Comparison of ENCODE assay signal across 8 cellular contexts in the genomic region with DNA sequence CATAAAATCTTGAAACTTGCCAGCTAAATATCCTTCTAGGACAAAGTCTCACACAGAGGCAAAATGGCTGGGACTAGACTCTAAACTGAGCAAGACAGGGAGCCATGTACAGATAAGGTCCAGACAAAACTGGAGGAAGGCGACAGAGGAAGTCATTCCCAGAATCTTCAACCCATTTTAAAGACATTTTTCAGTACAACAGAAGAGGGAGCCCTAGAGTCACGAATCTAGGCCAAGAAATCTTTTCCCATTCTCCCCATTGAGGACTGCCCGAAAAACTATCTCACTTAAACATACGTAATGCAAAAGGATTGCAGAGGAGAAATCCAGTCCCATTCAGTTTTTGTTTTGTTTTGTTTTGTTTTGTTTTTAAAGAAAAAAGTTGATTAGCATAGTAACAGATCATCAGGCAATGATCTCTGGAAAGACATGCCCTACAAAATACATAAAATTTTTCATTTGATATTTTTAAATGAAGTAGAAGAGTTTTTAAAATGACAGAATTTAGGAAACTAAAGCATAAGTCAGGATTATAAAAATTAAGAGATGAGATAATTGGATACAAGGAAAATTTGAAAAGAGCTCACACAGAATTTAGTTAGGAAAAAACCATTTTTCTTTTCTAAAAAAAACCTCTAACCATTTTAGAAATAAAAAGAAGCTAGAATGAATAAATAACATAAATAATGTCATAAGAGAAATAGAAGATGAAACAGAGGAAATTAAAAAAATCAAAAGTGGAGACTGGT. TPM values are rescaled to one million over a fixed set of nuclear protein-coding genes. Genes with fewer than 3 reads are reported as not detected.
DNase-seq lines count a peak whose midpoint lies in the region; ATAC-seq and TF ChIP-seq lines count a peak whose summit lies in the region.

No MANE protein-coding gene starts in this region.

- H3K4me3 Mint-ChIP-seq in HFFc6 = no peak overlapping the region

- peak; percentile 40 for DNase-seq in HFFc6
- no peak for DNase-seq in WERI-Rb-1
- no peak for DNase-seq in kidney epithelial cell (ENCODE audit: low read depth)
- DNase-seq in posterior vena cava (ENCODE audit: low spot score) = no peak
- DNase-seq in T-helper 9 cell = no peak
- DNase-seq in NOMO-1 treated with DMSO at 0.1 percent for 48 hours (lab: John Stamatoyannopoulos, UW; ENCODE audit: unreplicated experiment) = no peak

- no peaks in the 10 kb centered on the region for H3F3A ChIP-seq in DOHH2 (ENCODE audit: control insufficient read depth, insufficient read depth)

- no peaks in the 10 kb centered on the region for H3K9me2 ChIP-seq in DOHH2 (replicated peaks; ENCODE audit: control insufficient read depth, low read length)

- peaks cover 25% of the 10 kb centered on the region for H3K27me3 ChIP-seq in DOHH2 (ENCODE audit: control insufficient read depth, low read length)
- H3K27me3 ChIP-seq in WERI-Rb-1 (ENCODE audit: insufficient read depth, low read depth, severe bottlenecking) = no peaks in the 10 kb centered on the region
- no peaks in the 10 kb centered on the region for H3K27me3 ChIP-seq in kidney epithelial cell (ENCODE audit: control insufficient read depth, insufficient read depth, low read length)

- no peaks in the 10 kb centered on the region for H3K4me1 Mint-ChIP-seq in HFFc6 (ENCODE audit: low read depth)

- no peak overlapping the region for H3K4me2 ChIP-seq in DOHH2 (ENCODE audit: low read length)

- peaks cover 23% of the 10 kb centered on the region for H3K9me3 Mint-ChIP-seq in HFFc6

- no peak overlapping the region for H3K27ac Mint-ChIP-seq in HFFc6

- no peaks in the 10 kb centered on the region for H3K4me1 ChIP-seq in DOHH2 (ENCODE audit: control insufficient read depth, low read length)

- no peaks in the 10 kb centered on the region for H4K20me1 ChIP-seq in DOHH2 (ENCODE audit: control insufficient read depth, insufficient read depth, low read depth, low read length)

- intact Hi-C loops in posterior vena cava (cut with DNase I) = no loop called here

- H3K27ac ChIP-seq in DOHH2 (ENCODE audit: low read depth, low read length) (no peak overlapping the region), WERI-Rb-1 (no peak overlapping the region)

- H3K36me3 ChIP-seq in DOHH2 (ENCODE audit: control insufficient read depth, low read length) (no peaks in the 10 kb centered on the region), WERI-Rb-1 (no peaks in the 10 kb centered on the region), kidney epithelial cell (ENCODE audit: control insufficient read depth, insufficient read depth, low read length) (no peaks in the 10 kb centered on the region)

- ATAC-seq in HG03196 (IDR thresholded peaks at IDR 0.05; ENCODE audit: unreplicated experiment) = no peak

- peak; percentile 54 for TF ChIP-seq CTCF in DOHH2 (IDR thresholded peaks at IDR 0.05; ENCODE audit: low read depth, low read length, poor library complexity, severe bottlenecking)
- peak; percentile 76 for TF ChIP-seq CTCF in HFFc6 (IDR thresholded peaks at IDR 0.05)
- peak; percentile 51 for TF ChIP-seq CTCF in WERI-Rb-1 (IDR thresholded peaks at IDR 0.05; ENCODE audit: low read depth, low read length)
- peak; percentile 24 for TF ChIP-seq CTCF in kidney epithelial cell (IDR thresholded peaks at IDR 0.05; ENCODE audit: insufficient read depth, low read length, poor library complexity, severe bottlenecking)

- peaks cover 13% of the 10 kb centered on the region for H3K36me3 Mint-ChIP-seq in HFFc6 (ENCODE audit: low read depth)

- peaks cover 19% of the 10 kb centered on the region for H3K27me3 Mint-ChIP-seq in HFFc6 (ENCODE audit: insufficient read depth)

- peaks cover 9% of the 10 kb centered on the region for H3K9me3 ChIP-seq in DOHH2 (ENCODE audit: control insufficient read depth, insufficient read depth, low read length)
- H3K9me3 ChIP-seq in WERI-Rb-1 (ENCODE audit: severe bottlenecking) = peaks cover 2% of the 10 kb centered on the region

- no peaks in the 10 kb centered on the region for H3K79me2 ChIP-seq in DOHH2 (ENCODE audit: control insufficient read depth, low read length)

- no peak overlapping the region for H3K4me3 ChIP-seq in DOHH2 (ENCODE audit: low read length)
- no peak overlapping the region for H3K4me3 ChIP-seq in WERI-Rb-1 (ENCODE audit: low read depth, low read length)
- no peak overlapping the region for H3K4me3 ChIP-seq in kidney epithelial cell (ENCODE audit: low read depth, low read length)

RNA-seq across cellular contexts. Expression of gene PRF1, which starts 16.9 kb away (rescaled TPM):
- total RNA-seq in HFFc6 (2021; fragmentation: NEBNext Ultra II Directional; extraction: Animal tissue kit (Norgen Biotek cat#: 25700)) = not detected
- not detected in 2 replicates for total RNA-seq in kidney epithelial cell
- 1 to 10 TPM; 4.6 to 5.2 TPM for total RNA-seq in posterior vena cava

RNA-seq across cellular contexts. Expression of gene ADAMTS14, which starts 52.9 kb away (rescaled TPM):
- under 1 TPM in 4 of 6 experiments, not detected in 2; 0.03 to 0.09 (median 0.05) TPM for total RNA-seq in HFFc6 (2021; fragmentation: NEBNext Ultra II Directional; extraction: Animal tissue kit (Norgen Biotek cat#: 25700))
- total RNA-seq in kidney epithelial cell (1.3 and 1.6 TPM in 2 replicates), posterior vena cava (1 to 10 TPM in 1 of 2 donors, under 1 TPM in 1; 0.19 to 1.0 TPM)

Comparison
In these comparisons a context has a peak if more than half of its experiments do, and no peak if none do; other contexts are left out.
1. CTCF ChIP-seq: peak in every context shown above with its lines; median percentile 76 in HFFc6; 54 in DOHH2; 51 in WERI-Rb-1; 24 in kidney epithelial cell.